Comparison of ENCODE assay signal across 23 cellular contexts in genomic region chr11:103327721-103328120, GRCh38.
"Had no signal": no experiment of that assay in that cellular context is flagged by ENCODE, and none has a peak within 500 bp of the region (broad histone marks: within the 10 kb centered on the region; RNA-seq: fewer than 3 reads in every experiment).

No MANE protein-coding gene starts in this region.

- H3K4me3 Mint-ChIP-seq: immature natural killer cell; memory B cell; nephron progenitor cell; stimulated activated naive B cell treated with anti-CD40 and anti-IgM and Interleukin-4, amounts not matched to agents 10 μg/mL and 1 μg/mL and 100 μg/mL, for 72 hours; stimulated activated naive CD8-positive, alpha-beta T cell treated with anti-CD3 and anti-CD28 coated beads, Interleukin-15, amount 100 ng/mL, for 72 hours had no signal

- H3K27ac Mint-ChIP-seq: immature natural killer cell; memory B cell; nephron progenitor cell; stimulated activated naive B cell treated with anti-CD40 and anti-IgM and Interleukin-4, amounts not matched to agents 10 μg/mL and 1 μg/mL and 100 μg/mL, for 72 hours; stimulated activated naive CD8-positive, alpha-beta T cell treated with anti-CD3 and anti-CD28 coated beads, Interleukin-15, amount 100 ng/mL, for 72 hours had no signal

- H3K27ac ChIP-seq: esophagus squamous epithelium, heart right ventricle, left ventricle myocardium inferior, lower lobe of right lung, psoas muscle, right lobe of liver, spleen, testis, tibial nerve had no signal

- H3K36me3 Mint-ChIP-seq: naive B cell; stimulated activated naive B cell treated with anti-CD40 and anti-IgM and Interleukin-4, amounts not matched to agents 10 μg/mL and 1 μg/mL and 100 μg/mL, for 72 hours had no signal

- H3K4me1 ChIP-seq: esophagus squamous epithelium, lower lobe of right lung, psoas muscle, right lobe of liver, testis, tibial nerve had no signal

- H3K36me3 ChIP-seq: left ventricle myocardium inferior, lower lobe of right lung, right lobe of liver, spleen had no signal

- H3K27me3 ChIP-seq: esophagus squamous epithelium, heart right ventricle, right lobe of liver, spleen, testis, tibial nerve had no signal

- ATAC-seq: heart right ventricle; left cardiac atrium; lower lobe of right lung; psoas muscle; right lobe of liver; stimulated activated naive B cell treated with anti-CD40 and anti-IgM and Interleukin-4, amounts not matched to agents 10 μg/mL and 1 μg/mL and 100 μg/mL, for 72 hours; stimulated activated naive CD8-positive, alpha-beta T cell treated with anti-CD3 and anti-CD28 coated beads, Interleukin-15, amount 100 ng/mL, for 72 hours had no signal

- H3K9me3 ChIP-seq: esophagus squamous epithelium, heart right ventricle, left ventricle myocardium inferior, lower lobe of right lung, psoas muscle, right lobe of liver, spleen, testis, tibial nerve had no signal

- H3K27me3 Mint-ChIP-seq: memory B cell; naive B cell; stimulated activated naive B cell treated with anti-CD40 and anti-IgM and Interleukin-4, amounts not matched to agents 10 μg/mL and 1 μg/mL and 100 μg/mL, for 72 hours; stimulated activated naive CD8-positive, alpha-beta T cell treated with anti-CD3 and anti-CD28 coated beads, Interleukin-15, amount 100 ng/mL, for 72 hours had no signal

- H3K4me3 ChIP-seq: esophagus squamous epithelium, heart right ventricle, left ventricle myocardium inferior, lower lobe of right lung, psoas muscle, right lobe of liver, spleen, testis, tibial nerve had no signal

- DNase-seq: central memory CD4-positive, alpha-beta T cell; effector memory CD4-positive, alpha-beta T cell; esophagus squamous epithelium; heart right ventricle; immature natural killer cell; kidney; left cardiac atrium; left ventricle myocardium inferior; lower lobe of right lung; naive B cell; nephron progenitor cell; psoas muscle; retina; right lobe of liver; spleen; stimulated activated CD4-positive, alpha-beta T cell treated with anti-CD3 and anti-CD28 coated beads, Interleukin-15, amount 100 ng/mL, for 24 hours; stimulated activated CD4-positive, alpha-beta T cell treated with anti-CD3 and anti-CD28 coated beads, Interleukin-1b, Interleukin-23, amount 100 ng/mL, for 48 hours; stimulated activated CD4-positive, alpha-beta T cell treated with anti-CD3 and anti-CD28 coated beads, Interleukin-4, amount 100 ng/mL, for 4 hours; stimulated activated naive B cell treated with anti-CD40 and anti-IgM and Interleukin-4, amounts not matched to agents 10 μg/mL and 1 μg/mL and 100 μg/mL, for 72 hours; stimulated activated naive CD8-positive, alpha-beta T cell treated with anti-CD3 and anti-CD28 coated beads, Interleukin-15, amount 100 ng/mL, for 72 hours; testis had no signal

- H3K9me3 Mint-ChIP-seq: immature natural killer cell; memory B cell; nephron progenitor cell; stimulated activated naive B cell treated with anti-CD40 and anti-IgM and Interleukin-4, amounts not matched to agents 10 μg/mL and 1 μg/mL and 100 μg/mL, for 72 hours; stimulated activated naive CD8-positive, alpha-beta T cell treated with anti-CD3 and anti-CD28 coated beads, Interleukin-15, amount 100 ng/mL, for 72 hours had no signal
